ENCODE assay signal across 8 cellular contexts in the genomic region with DNA sequence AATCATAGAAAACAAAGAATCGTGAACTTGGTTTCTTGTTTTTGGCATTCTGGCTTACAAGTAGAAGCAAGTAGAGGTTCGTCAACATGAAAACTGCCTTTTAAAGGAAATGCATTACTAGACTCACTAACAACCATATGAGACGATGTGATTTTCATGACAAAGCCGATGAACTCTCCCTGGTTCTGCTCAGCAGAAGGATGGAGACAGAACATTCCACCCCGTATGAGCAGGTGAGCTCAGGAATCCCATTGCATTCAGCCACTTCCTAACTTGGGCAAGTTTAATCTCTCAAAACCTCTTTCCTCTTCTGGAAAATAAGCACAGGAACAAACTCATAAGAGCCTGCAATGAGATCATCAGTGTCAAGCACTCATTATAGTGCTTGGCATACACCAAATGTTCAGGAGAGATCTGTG. TPM values are rescaled to one million over a fixed set of nuclear protein-coding genes. Genes with fewer than 3 reads are reported as not detected.
A peak's percentile ranks its signal among the peaks of the same experiment; 100 is the strongest.
DNase-seq lines count a peak whose midpoint lies in the region; TF ChIP-seq lines count a peak whose summit lies in the region.
"Had no signal": no experiment of that assay in that cellular context is flagged by ENCODE, and none has a peak within 500 bp of the region (broad histone marks: within the 10 kb centered on the region; RNA-seq: fewer than 3 reads in every experiment).

No MANE protein-coding gene starts in this region.

- DNase-seq in M059J (ENCODE audit: low read depth): peak; percentile 48
- peak; percentile 83 for DNase-seq in dermis blood vessel endothelial cell
- DNase-seq in iris pigment epithelial cell (ENCODE audit: low read depth): peak; percentile 18
- DNase-seq in testis: no peak
- DNase-seq in NCI-H2227 (lab: John Stamatoyannopoulos, UW; ENCODE audit: unreplicated experiment): no peak
- no peak for DNase-seq in NOMO-1 treated with dmso at 0.1 percent for 144 hours (lab: John Stamatoyannopoulos, UW; ENCODE audit: unreplicated experiment)
- no peak for DNase-seq in stimulated activated CD4-positive, alpha-beta T cell treated with anti-CD3 and anti-CD28 coated beads, Interleukin-4, amount 100 ng/mL, for 4 hours
- DNase-seq: NCI-H774 had no signal

- H3K27me3 ChIP-seq in testis: no peaks in the 10 kb centered on the region

- H3K4me3 ChIP-seq in testis: no peak overlapping the region

- TF ChIP-seq POLR2A in testis (IDR thresholded peaks at IDR 0.05): no peak

- no peaks in the 10 kb centered on the region for H3K9me3 ChIP-seq in testis

- peak overlapping the region; percentile 43 to 71 for H3K27ac ChIP-seq in testis

- H3K4me1 ChIP-seq in testis: peaks cover 3% of the 10 kb centered on the region

- TF ChIP-seq CTCF in testis (IDR thresholded peaks at IDR 0.05): no peak

- H3K36me3 ChIP-seq in testis (ENCODE audit: low read depth, missing control alignments): no peaks in the 10 kb centered on the region

- intact Hi-C loops in testis (cut with DNase I; ENCODE audit: low total_unique reads): no loop called here

- WGBS in testis, 2 donors: 43% methylated on average over 5 of the region's 5 CpGs

RNA-seq across cellular contexts. Expression of a gene that starts 57.4 kb away (rescaled TPM):
- total RNA-seq in M059J (2014; rRNA removed; shearing (Covaris generic)): 0.84 and 0.94 TPM in 2 replicates
- total RNA-seq in dermis blood vessel endothelial cell (80.8 and 98.9 TPM in 2 replicates), testis (10 to 100 TPM; 63.1 to 67.6 TPM)
- 44.7 TPM for polyA plus RNA-seq in testis (ENCODE audit: insufficient read depth, low read depth, low replicate concordance)

Comparison
In these comparisons a context has a peak if more than half of its experiments do, and no peak if none do; other contexts are left out.
1. DNase-seq: peak in M059J (single experiment), dermis blood vessel endothelial cell (single experiment) and iris pigment epithelial cell (single experiment); none in testis (single experiment), NCI-H2227 (single experiment), NOMO-1 treated with dmso at 0.1 percent for 144 hours (single experiment) and stimulated activated CD4-positive, alpha-beta T cell treated with anti-CD3 and anti-CD28 coated beads, Interleukin-4, amount 100 ng/mL, for 4 hours (0 of 2).
2. RNA of a gene that starts 57.4 kb away (total RNA-seq): 80.8 to 98.9 TPM in dermis blood vessel endothelial cell and 63.1 to 67.6 TPM in testis; 0.84 to 0.94 TPM in M059J; every median in the first group is over 10 times any median in the second.